7 cellular contexts compared by ENCODE assay signal in genomic region chr9:121268598-121269029, GRCh38. TPM values are rescaled to one million over a fixed set of nuclear protein-coding genes. Genes with fewer than 3 reads are reported as not detected.
DNase-seq lines count a peak whose midpoint lies in the region; ATAC-seq, FAIRE-seq and TF ChIP-seq lines count a peak whose summit lies in the region.

No MANE protein-coding gene starts in this region.

- intact Hi-C loops in left ventricle myocardium superior (cut with micrococcal nuclease): no loop called here

- H3K36me3 Mint-ChIP-seq in activated CD4-positive, alpha-beta memory T cell treated with anti-CD3 and anti-CD28 coated beads, Interleukin-2, amount 10 ng/mL, durations not matched to agents 7 days and 5 days (ENCODE audit: low read depth): no peaks in the 10 kb centered on the region

- H3K9ac ChIP-seq in skeletal muscle satellite cell (ENCODE audit: low read depth, low read length): peak overlapping the region; percentile 85

- no peak for DNase-seq in activated CD4-positive, alpha-beta memory T cell treated with anti-CD3 and anti-CD28 coated beads, Interleukin-2, amount 10 ng/mL, durations not matched to agents 7 days and 5 days
- no peak for DNase-seq in left ventricle myocardium superior
- no peak for DNase-seq in RKO (ENCODE audit: low spot score)
- DNase-seq in D721Med (ENCODE audit: insufficient read length, low spot score): no peak

- H3K4me3 ChIP-seq in skeletal muscle satellite cell (ENCODE audit: low read length): peak overlapping the region; percentile 85

- peak overlapping the region; percentile 94 for H3K4me2 ChIP-seq in skeletal muscle satellite cell (ENCODE audit: low read length)

- H3K9me3 Mint-ChIP-seq in activated CD4-positive, alpha-beta memory T cell treated with anti-CD3 and anti-CD28 coated beads, Interleukin-2, amount 10 ng/mL, durations not matched to agents 7 days and 5 days: no peaks in the 10 kb centered on the region

- peak overlapping the region; percentile 66 for H3K4me3 Mint-ChIP-seq in activated CD4-positive, alpha-beta memory T cell treated with anti-CD3 and anti-CD28 coated beads, Interleukin-2, amount 10 ng/mL, durations not matched to agents 7 days and 5 days

- H3K36me3 ChIP-seq in skeletal muscle satellite cell (ENCODE audit: insufficient read depth, low read length): no peaks in the 10 kb centered on the region

- peaks cover 48% of the 10 kb centered on the region for H3K4me1 ChIP-seq in skeletal muscle satellite cell (ENCODE audit: control insufficient read depth, insufficient read depth, low read length)

- no peaks in the 10 kb centered on the region for H3K27me3 ChIP-seq in skeletal muscle satellite cell (ENCODE audit: control insufficient read depth, insufficient read depth, low read length)

- FAIRE-seq in D721Med (lab: Jason Lieb, UNC): no peak

- peaks cover 17% of the 10 kb centered on the region for H3K27me3 Mint-ChIP-seq in activated CD4-positive, alpha-beta memory T cell treated with anti-CD3 and anti-CD28 coated beads, Interleukin-2, amount 10 ng/mL, durations not matched to agents 7 days and 5 days

- ATAC-seq in GM18907 (IDR thresholded peaks at IDR 0.05; ENCODE audit: unreplicated experiment) (peak; percentile 30), HG03159 (IDR thresholded peaks at IDR 0.05; ENCODE audit: unreplicated experiment) (peak; percentile 45), left ventricle myocardium superior (peak; percentile 26)

- H3K27ac Mint-ChIP-seq in activated CD4-positive, alpha-beta memory T cell treated with anti-CD3 and anti-CD28 coated beads, Interleukin-2, amount 10 ng/mL, durations not matched to agents 7 days and 5 days: no peak overlapping the region

- H3K4me1 Mint-ChIP-seq in activated CD4-positive, alpha-beta memory T cell treated with anti-CD3 and anti-CD28 coated beads, Interleukin-2, amount 10 ng/mL, durations not matched to agents 7 days and 5 days: peaks cover 18% of the 10 kb centered on the region

- CTCF ChIA-PET in activated CD4-positive, alpha-beta memory T cell treated with anti-CD3 and anti-CD28 coated beads, Interleukin-2, amount 10 ng/mL, durations not matched to agents 7 days and 5 days (lab: Charles Lee): interaction anchor here (0.7 to 4.4 kb wide), 3 partner anchors 10 to 55 kb away, joined by 3 to 31 read pairs (median 6); no protein-coding TSS in a partner anchor

- no peak for TF ChIP-seq CTCF in D721Med (IDR thresholded peaks at IDR 0.05; ENCODE audit: insufficient read depth, missing control alignments)

- POLR2A ChIA-PET in activated CD4-positive, alpha-beta memory T cell treated with anti-CD3 and anti-CD28 coated beads, Interleukin-2, amount 10 ng/mL, durations not matched to agents 7 days and 5 days (lab: Charles Lee): interaction anchor here (1.8 kb wide), 1 partner anchor 9 kb away, joined by 5 read pairs; no protein-coding TSS in a partner anchor

- H3K9me3 ChIP-seq in skeletal muscle satellite cell (replicated peaks; ENCODE audit: low read length): no peaks in the 10 kb centered on the region

RNA-seq across cellular contexts. Expression of gene GSN, which starts 0.7 kb away (rescaled TPM):
- 1 to 10 TPM; 5.8 to 6.0 TPM for total RNA-seq in activated CD4-positive, alpha-beta memory T cell treated with anti-CD3 and anti-CD28 coated beads, Interleukin-2, amount 10 ng/mL, durations not matched to agents 7 days and 5 days
- total RNA-seq in left ventricle myocardium superior: 717 TPM
- total RNA-seq in skeletal muscle satellite cell (2012; rRNA removed): 157 and 203 TPM in 2 replicates

Comparison
In these comparisons a context has a peak if more than half of its experiments do, and no peak if none do; other contexts are left out.
1. RNA of gene GSN, which starts 0.7 kb away (total RNA-seq): 717 TPM in left ventricle myocardium superior (single experiment); 5.8 to 6.0 TPM in activated CD4-positive, alpha-beta memory T cell treated with anti-CD3 and anti-CD28 coated beads, Interleukin-2, amount 10 ng/mL, durations not matched to agents 7 days and 5 days; every median in the first group is over 100 times any median in the second.
2. Peak in every context shown above with its lines, with median percentiles within 50 percentile points of each other: ATAC-seq.